1 cellular context compared by ENCODE assay signal in genomic region chr2:204670124-204670523, GRCh38.
TF ChIP-seq lines count a peak whose summit lies in the region.

No MANE protein-coding gene starts in this region.

TF ChIP-seq in IMR-90, 13 proteins besides CTCF, POLR2A, EP300 and RAD21 (continued from another document):
- no peak for TF ChIP-seq ELK1 (IDR thresholded peaks at IDR 0.05; ENCODE audit: borderline replicate concordance, low read depth, low read length)
- TF ChIP-seq CHD1 (IDR thresholded peaks at IDR 0.05; ENCODE audit: low read depth, low read length) = no peak
